9 cellular contexts compared by ENCODE assay signal in the genomic region with DNA sequence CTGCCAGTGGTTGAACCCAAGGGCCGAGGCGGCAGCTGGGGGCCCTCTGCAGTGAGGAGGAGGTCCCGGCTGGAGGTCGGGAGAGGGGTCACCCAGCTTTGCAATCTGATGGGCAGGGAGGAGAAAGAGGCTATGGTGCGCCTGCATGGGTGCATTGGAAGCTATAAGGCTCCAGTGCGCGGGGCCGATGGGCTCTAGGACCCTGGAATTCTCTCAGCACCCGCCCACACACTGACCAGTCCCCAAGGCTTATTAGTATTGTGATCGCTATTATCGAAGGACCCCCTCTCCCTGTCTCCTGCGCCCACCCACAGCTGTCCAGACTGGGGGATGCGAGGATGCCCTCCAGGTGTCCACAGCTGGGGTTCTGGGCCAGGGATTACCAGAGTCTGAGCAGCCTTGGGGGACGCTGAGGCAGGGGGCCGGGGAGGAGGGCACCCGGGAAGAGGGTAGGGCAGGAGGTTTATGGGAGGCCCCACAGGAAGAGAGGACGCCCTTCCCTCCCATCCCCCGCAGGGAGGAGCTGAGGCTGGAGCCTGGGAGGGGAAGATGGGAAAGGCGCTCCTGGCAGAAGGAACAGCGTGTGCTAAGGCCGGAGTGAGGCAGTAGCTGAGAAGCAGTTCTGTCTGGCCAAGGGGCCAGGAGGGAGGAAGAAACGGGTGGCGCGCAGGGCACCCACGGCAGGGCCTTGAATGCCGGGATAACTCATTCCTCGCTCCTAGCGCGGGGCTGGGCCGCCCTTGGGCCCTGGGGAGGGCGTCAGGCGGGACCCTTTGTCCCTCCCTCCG. TPM values are rescaled to one million over a fixed set of nuclear protein-coding genes. Genes with fewer than 3 reads are reported as not detected.
DNase-seq lines count a peak whose midpoint lies in the region; TF ChIP-seq lines count a peak whose summit lies in the region.
"Had no signal": no experiment of that assay in that cellular context is flagged by ENCODE, and none has a peak within 500 bp of the region (broad histone marks: within the 10 kb centered on the region; RNA-seq: fewer than 3 reads in every experiment).

No MANE protein-coding gene starts in this region.

- TF ChIP-seq CTCF in GM12875 (IDR thresholded peaks at IDR 0.05; ENCODE audit: borderline replicate concordance, insufficient read depth, low read depth, low read length) = no peak

- H3K27me3 ChIP-seq in iPS DF 6.9 (ENCODE audit: control insufficient read depth, insufficient read depth, low read length) = peaks cover 1% of the 10 kb centered on the region; the same call in 1 of the 2 replicates
- no peaks in the 10 kb centered on the region for H3K27me3 ChIP-seq in skeletal muscle satellite cell (ENCODE audit: control insufficient read depth, insufficient read depth, low read length)

- H3K4me1 ChIP-seq in iPS DF 6.9 (ENCODE audit: control insufficient read depth, insufficient read depth, low read length) (peaks cover 8% of the 10 kb centered on the region; the same call in 1 of the 2 replicates), skeletal muscle satellite cell (ENCODE audit: control insufficient read depth, insufficient read depth, low read length) (peaks cover 31% of the 10 kb centered on the region)

- H3K4me3 ChIP-seq in GM12875 (ENCODE audit: low read depth, low read length) (peak overlapping the region; percentile 22), iPS DF 6.9 (ENCODE audit: low read length) (peak overlapping the region; percentile 86; the same call in 1 of the 2 replicates), skeletal muscle satellite cell (ENCODE audit: low read length) (peak overlapping the region; percentile 38)

- H3K4me2 ChIP-seq in skeletal muscle satellite cell (ENCODE audit: low read length) = peak overlapping the region; percentile 91

- H3K9me3 ChIP-seq in iPS DF 6.9 (ENCODE audit: control insufficient read depth, insufficient read depth, low read length) = no peaks in the 10 kb centered on the region
- H3K9me3 ChIP-seq in skeletal muscle satellite cell (replicated peaks; ENCODE audit: low read length) = no peaks in the 10 kb centered on the region

- peak overlapping the region; percentile 65 for H3K9ac ChIP-seq in skeletal muscle satellite cell (ENCODE audit: low read depth, low read length)

- no peaks in the 10 kb centered on the region; the same call in 1 of the 2 replicates for H3K36me3 ChIP-seq in iPS DF 6.9 (ENCODE audit: control insufficient read depth, insufficient read depth, low read length)
- no peaks in the 10 kb centered on the region for H3K36me3 ChIP-seq in skeletal muscle satellite cell (ENCODE audit: insufficient read depth, low read length)

- H3K27ac ChIP-seq in angular gyrus (ENCODE audit: low read depth, low read length) (peak overlapping the region; percentile 56), iPS DF 6.9 (ENCODE audit: low read length) (no peak overlapping the region)
- H3K27ac ChIP-seq: HL-60 had no signal

- WGBS in iPS DF 6.9 (ENCODE audit: insufficient coverage, insufficient read length) = no CpG with 5 or more reads among the region's 33 CpGs

- DNase-seq in iPS DF 6.9 (ENCODE audit: low read depth, low spot score) = no peak
- no peak for DNase-seq in SW 1271 (lab: John Stamatoyannopoulos, UW)
- DNase-seq in stimulated activated naive CD4-positive, alpha-beta T cell (lab: John Stamatoyannopoulos, UW) = no peak
- DNase-seq in activated CD4-positive, CD25-positive, alpha-beta regulatory T cell treated with anti-CD3 and anti-CD28 coated beads, Interleukin-2, amount 50 U/mL, for 72 hours = no peak
- DNase-seq in SKM-1 (lab: John Stamatoyannopoulos, UW; ENCODE audit: unreplicated experiment) = no peak

RNA-seq across cellular contexts. Expression of a gene that starts 24.2 kb away (rescaled TPM):
- not detected in 2 replicates for total RNA-seq in skeletal muscle satellite cell (2012; rRNA removed)

RNA-seq across cellular contexts. Expression of a gene that starts 29.2 kb away (rescaled TPM):
- total RNA-seq in skeletal muscle satellite cell (2012; rRNA removed) = 26.4 and 41.9 TPM in 2 replicates

RNA-seq across cellular contexts. Expression of a gene that starts 45.2 kb away (rescaled TPM):
- 17.7 and 19.0 TPM in 2 replicates for total RNA-seq in skeletal muscle satellite cell (2012; rRNA removed)

Comparison
In these comparisons a context has a peak if more than half of its experiments do, and no peak if none do; other contexts are left out.
1. H3K4me3 ChIP-seq: peak in every context shown above with its lines; median percentile 86 in iPS DF 6.9; 38 in skeletal muscle satellite cell; 22 in GM12875.